Comparison of ENCODE assay signal across 11 cellular contexts in genomic region chr3:71504250-71505036, GRCh38.
A peak's percentile ranks its signal among the peaks of the same experiment; 100 is the strongest.
DNase-seq lines count a peak whose midpoint lies in the region; ATAC-seq and TF ChIP-seq lines count a peak whose summit lies in the region.
"Had no signal": no experiment of that assay in that cellular context is flagged by ENCODE, and none has a peak within 500 bp of the region (broad histone marks: within the 10 kb centered on the region; RNA-seq: fewer than 3 reads in every experiment).

No MANE protein-coding gene starts in this region.

- DNase-seq in stimulated activated CD4-positive, alpha-beta T cell treated with anti-CD3 and anti-CD28 coated beads, Interleukin-12 subunit alpha, Interleukin-12 subunit beta, amount 100 ng/mL, for 4 hours: peak; percentile 41
- DNase-seq in stimulated activated CD4-positive, alpha-beta T cell treated with anti-CD3 and anti-CD28 coated beads, Interleukin-2, amount 100 ng/mL, for 48 hours: no peak
- peak; percentile 50 to 51 for DNase-seq in activated T-cell treated with anti-CD3 and anti-CD28 coated beads, Interleukin-2, amount 50 U/mL, for 72 hours
- DNase-seq in islet precursor cell (peak; percentile 77), GM10266 (ENCODE audit: extremely low spot score) (no peak), stomach (no peak), OCI-M2 (lab: John Stamatoyannopoulos, UW; ENCODE audit: unreplicated experiment) (no peak)
- DNase-seq: activated naive CD8-positive, alpha-beta T cell treated with anti-CD3 and anti-CD28 coated beads, Interleukin-2, amount 10 ng/mL, durations not matched to agents 7 days and 5 days; Caco-2 had no signal

- peaks cover 0 to 6% (median 0%) of the 10 kb centered on the region in 4 donors for H3K4me1 ChIP-seq in stomach
- H3K4me1 ChIP-seq: Caco-2 had no signal

- H3K4me3 ChIP-seq in stomach: no peak overlapping the region
- H3K4me3 ChIP-seq: lung had no signal

- H3K27me3 Mint-ChIP-seq in activated T-cell treated with anti-CD3 and anti-CD28 coated beads, Interleukin-2, amount 50 U/mL, for 72 hours (ENCODE audit: low read depth): no peaks in the 10 kb centered on the region
- H3K27me3 Mint-ChIP-seq: activated naive CD8-positive, alpha-beta T cell treated with anti-CD3 and anti-CD28 coated beads, Interleukin-2, amount 10 ng/mL, durations not matched to agents 7 days and 5 days had no signal

- peak overlapping the region; percentile 53 to 76 for H3K4me3 Mint-ChIP-seq in activated T-cell treated with anti-CD3 and anti-CD28 coated beads, Interleukin-2, amount 50 U/mL, for 72 hours
- H3K4me3 Mint-ChIP-seq: activated naive CD8-positive, alpha-beta T cell treated with anti-CD3 and anti-CD28 coated beads, Interleukin-2, amount 10 ng/mL, durations not matched to agents 7 days and 5 days had no signal

- H3K4me1 Mint-ChIP-seq in activated T-cell treated with anti-CD3 and anti-CD28 coated beads, Interleukin-2, amount 50 U/mL, for 72 hours (ENCODE audit: low read depth): peaks cover 45% of the 10 kb centered on the region

- TF ChIP-seq CTCF in GM10266 (IDR thresholded peaks at IDR 0.05; ENCODE audit: control insufficient read depth, insufficient read depth, low read depth, missing control alignments): no peak
- no peak for TF ChIP-seq CTCF in stomach (IDR thresholded peaks at IDR 0.05)

- 77 to 87% (median 83%) methylated on average over 15 of the region's 15 CpGs for WGBS in stomach, 5 donors

- H3K36me3 Mint-ChIP-seq in activated T-cell treated with anti-CD3 and anti-CD28 coated beads, Interleukin-2, amount 50 U/mL, for 72 hours (ENCODE audit: insufficient read depth in 2 of 2): peaks cover 0 to 5% of the 10 kb centered on the region in 2 donors

- no peaks in the 10 kb centered on the region for H3K36me3 ChIP-seq in stomach

- peak overlapping the region; percentile 95 for H3K27ac Mint-ChIP-seq in activated T-cell treated with anti-CD3 and anti-CD28 coated beads, Interleukin-2, amount 50 U/mL, for 72 hours
- H3K27ac Mint-ChIP-seq: activated naive CD8-positive, alpha-beta T cell treated with anti-CD3 and anti-CD28 coated beads, Interleukin-2, amount 10 ng/mL, durations not matched to agents 7 days and 5 days had no signal

- H3K27me3 ChIP-seq in stomach: no peaks in the 10 kb centered on the region

- no peak for TF ChIP-seq EP300 in stomach (IDR thresholded peaks at IDR 0.05)

- TF ChIP-seq POLR2A in stomach (IDR thresholded peaks at IDR 0.05): no peak

- H3K27ac ChIP-seq in stomach: no peak overlapping the region

- ATAC-seq in activated T-cell treated with anti-CD3 and anti-CD28 coated beads, Interleukin-2, amount 50 U/mL, for 72 hours (replicated peaks in 1 of 2): peak; percentile 85 to 96
- ATAC-seq in HG03108 (IDR thresholded peaks at IDR 0.05; ENCODE audit: unreplicated experiment): no peak

- peaks cover 0 to 2% of the 10 kb centered on the region in 2 donors for H3K9me3 Mint-ChIP-seq in activated T-cell treated with anti-CD3 and anti-CD28 coated beads, Interleukin-2, amount 50 U/mL, for 72 hours

- no peaks in the 10 kb centered on the region for H3K9me3 ChIP-seq in stomach
- H3K9me3 ChIP-seq: Caco-2 had no signal

- intact Hi-C loops in stomach (cut with DNase I; ENCODE audit: low total_unique reads): no loop called here

Comparison
In these comparisons a context has a peak if more than half of its experiments do, and no peak if none do; other contexts are left out.
1. DNase-seq: peak in stimulated activated CD4-positive, alpha-beta T cell treated with anti-CD3 and anti-CD28 coated beads, Interleukin-12 subunit alpha, Interleukin-12 subunit beta, amount 100 ng/mL, for 4 hours (single experiment), activated T-cell treated with anti-CD3 and anti-CD28 coated beads, Interleukin-2, amount 50 U/mL, for 72 hours (2 of 2) and islet precursor cell (single experiment); none in stimulated activated CD4-positive, alpha-beta T cell treated with anti-CD3 and anti-CD28 coated beads, Interleukin-2, amount 100 ng/mL, for 48 hours (0 of 2), GM10266 (single experiment), stomach (single experiment) and OCI-M2 (single experiment).